1 cellular context compared by ENCODE assay signal in genomic region chr2:223856584-223856983, GRCh38.
TF ChIP-seq lines count a peak whose summit lies in the region.

No MANE protein-coding gene starts in this region.

TF ChIP-seq in H1, 55 proteins besides CTCF, POLR2A, EP300 and RAD21:
- TF ChIP-seq FOSL1 (IDR thresholded peaks at IDR 0.05; ENCODE audit: insufficient read depth, low read depth, low read length) (no peak), NRF1 (IDR thresholded peaks at IDR 0.05; ENCODE audit: low read depth, low read length) (no peak), JUND (IDR thresholded peaks at IDR 0.05; ENCODE audit: low read length) (no peak), SAP30 (IDR thresholded peaks at IDR 0.05; ENCODE audit: insufficient read depth, insufficient replicate concordance, low read length) (no peak), RFX5 (IDR thresholded peaks at IDR 0.05; ENCODE audit: borderline replicate concordance, low read depth, low read length) (no peak), MAFK (IDR thresholded peaks at IDR 0.05; ENCODE audit: low read depth, low read length) (no peak), CBX5 (IDR thresholded peaks at IDR 0.05; ENCODE audit: low read depth, low read length) (no peak), CHD1 (IDR thresholded peaks at IDR 0.05; ENCODE audit: low read depth, low read length) (no peak), TEAD4 (IDR thresholded peaks at IDR 0.05; ENCODE audit: low read depth, low read length) (no peak), SP4 (IDR thresholded peaks at IDR 0.05; ENCODE audit: low read length) (no peak), BCL11A (IDR thresholded peaks at IDR 0.05; ENCODE audit: low read depth in 2 of 2, low read length in 2 of 2) (no peak), CREB1 (IDR thresholded peaks at IDR 0.05) (no peak), YY1 (IDR thresholded peaks at IDR 0.05; ENCODE audit: low read depth, low read length) (no peak), TAF1 (IDR thresholded peaks at IDR 0.05; ENCODE audit: low read depth, low read length) (no peak), EGR1 (IDR thresholded peaks at IDR 0.05; ENCODE audit: borderline replicate concordance, low read depth, low read length) (no peak), SP2 (IDR thresholded peaks at IDR 0.05; ENCODE audit: low read length) (no peak), BACH1 (IDR thresholded peaks at IDR 0.05; ENCODE audit: low read length) (no peak)
- TF ChIP-seq, protein P1, sequence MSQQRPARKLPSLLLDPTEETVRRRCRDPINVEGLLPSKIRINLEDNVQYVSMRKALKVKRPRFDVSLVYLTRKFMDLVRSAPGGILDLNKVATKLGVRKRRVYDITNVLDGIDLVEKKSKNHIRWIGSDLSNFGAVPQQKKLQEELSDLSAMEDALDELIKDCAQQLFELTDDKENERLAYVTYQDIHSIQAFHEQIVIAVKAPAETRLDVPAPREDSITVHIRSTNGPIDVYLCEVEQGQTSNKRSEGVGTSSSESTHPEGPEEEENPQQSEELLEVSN (IDR thresholded peaks at IDR 0.05): no peak
- TF ChIP-seq, protein P2, sequence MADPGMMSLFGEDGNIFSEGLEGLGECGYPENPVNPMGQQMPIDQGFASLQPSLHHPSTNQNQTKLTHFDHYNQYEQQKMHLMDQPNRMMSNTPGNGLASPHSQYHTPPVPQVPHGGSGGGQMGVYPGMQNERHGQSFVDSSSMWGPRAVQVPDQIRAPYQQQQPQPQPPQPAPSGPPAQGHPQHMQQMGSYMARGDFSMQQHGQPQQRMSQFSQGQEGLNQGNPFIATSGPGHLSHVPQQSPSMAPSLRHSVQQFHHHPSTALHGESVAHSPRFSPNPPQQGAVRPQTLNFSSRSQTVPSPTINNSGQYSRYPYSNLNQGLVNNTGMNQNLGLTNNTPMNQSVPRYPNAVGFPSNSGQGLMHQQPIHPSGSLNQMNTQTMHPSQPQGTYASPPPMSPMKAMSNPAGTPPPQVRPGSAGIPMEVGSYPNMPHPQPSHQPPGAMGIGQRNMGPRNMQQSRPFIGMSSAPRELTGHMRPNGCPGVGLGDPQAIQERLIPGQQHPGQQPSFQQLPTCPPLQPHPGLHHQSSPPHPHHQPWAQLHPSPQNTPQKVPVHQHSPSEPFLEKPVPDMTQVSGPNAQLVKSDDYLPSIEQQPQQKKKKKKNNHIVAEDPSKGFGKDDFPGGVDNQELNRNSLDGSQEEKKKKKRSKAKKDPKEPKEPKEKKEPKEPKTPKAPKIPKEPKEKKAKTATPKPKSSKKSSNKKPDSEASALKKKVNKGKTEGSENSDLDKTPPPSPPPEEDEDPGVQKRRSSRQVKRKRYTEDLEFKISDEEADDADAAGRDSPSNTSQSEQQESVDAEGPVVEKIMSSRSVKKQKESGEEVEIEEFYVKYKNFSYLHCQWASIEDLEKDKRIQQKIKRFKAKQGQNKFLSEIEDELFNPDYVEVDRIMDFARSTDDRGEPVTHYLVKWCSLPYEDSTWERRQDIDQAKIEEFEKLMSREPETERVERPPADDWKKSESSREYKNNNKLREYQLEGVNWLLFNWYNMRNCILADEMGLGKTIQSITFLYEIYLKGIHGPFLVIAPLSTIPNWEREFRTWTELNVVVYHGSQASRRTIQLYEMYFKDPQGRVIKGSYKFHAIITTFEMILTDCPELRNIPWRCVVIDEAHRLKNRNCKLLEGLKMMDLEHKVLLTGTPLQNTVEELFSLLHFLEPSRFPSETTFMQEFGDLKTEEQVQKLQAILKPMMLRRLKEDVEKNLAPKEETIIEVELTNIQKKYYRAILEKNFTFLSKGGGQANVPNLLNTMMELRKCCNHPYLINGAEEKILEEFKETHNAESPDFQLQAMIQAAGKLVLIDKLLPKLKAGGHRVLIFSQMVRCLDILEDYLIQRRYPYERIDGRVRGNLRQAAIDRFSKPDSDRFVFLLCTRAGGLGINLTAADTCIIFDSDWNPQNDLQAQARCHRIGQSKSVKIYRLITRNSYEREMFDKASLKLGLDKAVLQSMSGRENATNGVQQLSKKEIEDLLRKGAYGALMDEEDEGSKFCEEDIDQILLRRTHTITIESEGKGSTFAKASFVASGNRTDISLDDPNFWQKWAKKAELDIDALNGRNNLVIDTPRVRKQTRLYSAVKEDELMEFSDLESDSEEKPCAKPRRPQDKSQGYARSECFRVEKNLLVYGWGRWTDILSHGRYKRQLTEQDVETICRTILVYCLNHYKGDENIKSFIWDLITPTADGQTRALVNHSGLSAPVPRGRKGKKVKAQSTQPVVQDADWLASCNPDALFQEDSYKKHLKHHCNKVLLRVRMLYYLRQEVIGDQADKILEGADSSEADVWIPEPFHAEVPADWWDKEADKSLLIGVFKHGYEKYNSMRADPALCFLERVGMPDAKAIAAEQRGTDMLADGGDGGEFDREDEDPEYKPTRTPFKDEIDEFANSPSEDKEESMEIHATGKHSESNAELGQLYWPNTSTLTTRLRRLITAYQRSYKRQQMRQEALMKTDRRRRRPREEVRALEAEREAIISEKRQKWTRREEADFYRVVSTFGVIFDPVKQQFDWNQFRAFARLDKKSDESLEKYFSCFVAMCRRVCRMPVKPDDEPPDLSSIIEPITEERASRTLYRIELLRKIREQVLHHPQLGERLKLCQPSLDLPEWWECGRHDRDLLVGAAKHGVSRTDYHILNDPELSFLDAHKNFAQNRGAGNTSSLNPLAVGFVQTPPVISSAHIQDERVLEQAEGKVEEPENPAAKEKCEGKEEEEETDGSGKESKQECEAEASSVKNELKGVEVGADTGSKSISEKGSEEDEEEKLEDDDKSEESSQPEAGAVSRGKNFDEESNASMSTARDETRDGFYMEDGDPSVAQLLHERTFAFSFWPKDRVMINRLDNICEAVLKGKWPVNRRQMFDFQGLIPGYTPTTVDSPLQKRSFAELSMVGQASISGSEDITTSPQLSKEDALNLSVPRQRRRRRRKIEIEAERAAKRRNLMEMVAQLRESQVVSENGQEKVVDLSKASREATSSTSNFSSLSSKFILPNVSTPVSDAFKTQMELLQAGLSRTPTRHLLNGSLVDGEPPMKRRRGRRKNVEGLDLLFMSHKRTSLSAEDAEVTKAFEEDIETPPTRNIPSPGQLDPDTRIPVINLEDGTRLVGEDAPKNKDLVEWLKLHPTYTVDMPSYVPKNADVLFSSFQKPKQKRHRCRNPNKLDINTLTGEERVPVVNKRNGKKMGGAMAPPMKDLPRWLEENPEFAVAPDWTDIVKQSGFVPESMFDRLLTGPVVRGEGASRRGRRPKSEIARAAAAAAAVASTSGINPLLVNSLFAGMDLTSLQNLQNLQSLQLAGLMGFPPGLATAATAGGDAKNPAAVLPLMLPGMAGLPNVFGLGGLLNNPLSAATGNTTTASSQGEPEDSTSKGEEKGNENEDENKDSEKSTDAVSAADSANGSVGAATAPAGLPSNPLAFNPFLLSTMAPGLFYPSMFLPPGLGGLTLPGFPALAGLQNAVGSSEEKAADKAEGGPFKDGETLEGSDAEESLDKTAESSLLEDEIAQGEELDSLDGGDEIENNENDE (IDR thresholded peaks at IDR 0.05; ENCODE audit: insufficient replicate concordance, low read length): no peak
